In the genomic region with DNA sequence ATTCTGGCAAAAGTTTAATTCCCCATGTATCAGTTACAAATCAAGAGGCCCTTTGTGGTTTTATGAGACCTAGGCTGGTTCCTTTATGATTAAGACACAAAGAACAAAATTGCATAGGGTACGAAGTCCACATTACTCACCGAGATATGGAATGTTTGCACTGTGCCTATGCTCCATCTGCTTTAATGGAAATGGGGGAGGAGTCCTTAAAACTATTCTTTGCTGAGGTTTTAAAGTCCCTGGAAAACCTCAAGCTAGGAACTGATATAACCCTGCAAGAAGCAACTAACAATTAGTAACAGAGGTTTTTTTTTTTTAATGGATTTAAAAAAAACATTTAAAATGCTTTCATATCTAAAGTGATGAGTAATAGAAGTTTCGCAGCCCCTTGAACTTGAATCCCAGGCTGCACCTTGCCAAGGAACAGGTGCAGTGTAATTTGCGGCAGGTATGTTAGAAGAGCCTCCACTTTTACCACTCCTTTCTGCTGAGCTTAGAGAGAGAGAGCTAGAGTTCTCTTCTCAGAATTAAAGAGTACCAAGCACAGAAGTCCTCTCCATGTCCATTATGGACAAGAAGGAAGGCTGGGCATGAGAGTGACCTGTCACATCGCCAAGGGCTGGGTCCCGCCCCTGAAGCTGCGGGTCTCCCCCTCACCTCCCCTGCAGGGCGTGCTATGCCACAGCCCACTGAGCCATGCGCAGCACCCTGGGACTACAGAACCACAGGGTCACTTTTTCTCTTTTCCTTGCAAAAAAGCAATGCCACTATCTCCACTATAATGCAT, we compare ENCODE assay signal across 1 cellular context.
TF ChIP-seq lines count a peak whose summit lies in the region.

No MANE protein-coding gene starts in this region.

TF ChIP-seq in HepG2, 621 proteins besides CTCF, POLR2A, EP300 and RAD21 (continued from another document and continues in another):
- TF ChIP-seq, protein P1, sequence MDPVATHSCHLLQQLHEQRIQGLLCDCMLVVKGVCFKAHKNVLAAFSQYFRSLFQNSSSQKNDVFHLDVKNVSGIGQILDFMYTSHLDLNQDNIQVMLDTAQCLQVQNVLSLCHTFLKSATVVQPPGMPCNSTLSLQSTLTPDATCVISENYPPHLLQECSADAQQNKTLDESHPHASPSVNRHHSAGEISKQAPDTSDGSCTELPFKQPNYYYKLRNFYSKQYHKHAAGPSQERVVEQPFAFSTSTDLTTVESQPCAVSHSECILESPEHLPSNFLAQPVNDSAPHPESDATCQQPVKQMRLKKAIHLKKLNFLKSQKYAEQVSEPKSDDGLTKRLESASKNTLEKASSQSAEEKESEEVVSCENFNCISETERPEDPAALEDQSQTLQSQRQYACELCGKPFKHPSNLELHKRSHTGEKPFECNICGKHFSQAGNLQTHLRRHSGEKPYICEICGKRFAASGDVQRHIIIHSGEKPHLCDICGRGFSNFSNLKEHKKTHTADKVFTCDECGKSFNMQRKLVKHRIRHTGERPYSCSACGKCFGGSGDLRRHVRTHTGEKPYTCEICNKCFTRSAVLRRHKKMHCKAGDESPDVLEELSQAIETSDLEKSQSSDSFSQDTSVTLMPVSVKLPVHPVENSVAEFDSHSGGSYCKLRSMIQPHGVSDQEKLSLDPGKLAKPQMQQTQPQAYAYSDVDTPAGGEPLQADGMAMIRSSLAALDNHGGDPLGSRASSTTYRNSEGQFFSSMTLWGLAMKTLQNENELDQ (CRISPR knock-in tag; IDR thresholded peaks at IDR 0.05; ENCODE audit: borderline replicate concordance): no peak
- TF ChIP-seq ZNF567 (CRISPR knock-in tag; IDR thresholded peaks at IDR 0.05; ENCODE audit: borderline replicate concordance) (no peak), PAF1 (CRISPR knock-in tag; IDR thresholded peaks at IDR 0.05) (no peak), IKZF1 (IDR thresholded peaks at IDR 0.05) (no peak), NFIC (IDR thresholded peaks at IDR 0.05; ENCODE audit: low read length) (peak; percentile 86), MXD4 (CRISPR knock-in tag; IDR thresholded peaks at IDR 0.05) (no peak), NFKB2 (CRISPR knock-in tag; IDR thresholded peaks at IDR 0.05; ENCODE audit: borderline replicate concordance) (no peak), ZNF451 (CRISPR knock-in tag; IDR thresholded peaks at IDR 0.05) (no peak), MBNL3 (CRISPR knock-in tag; conservative IDR thresholded peaks at IDR 0.05) (no peak), ZNF430 (CRISPR knock-in tag; IDR thresholded peaks at IDR 0.05) (no peak), ZNF782 (CRISPR knock-in tag; IDR thresholded peaks at IDR 0.05; ENCODE audit: borderline replicate concordance) (no peak), MTA3 (CRISPR knock-in tag; IDR thresholded peaks at IDR 0.05) (no peak), HDAC1 (CRISPR knock-in tag; IDR thresholded peaks at IDR 0.05) (peak; percentile 75), SRF (IDR thresholded peaks at IDR 0.05; ENCODE audit: low read depth, low read length) (peak; percentile 54; the same call in 1 of the 2 replicates), CHCHD3 (CRISPR knock-in tag; IDR thresholded peaks at IDR 0.05) (no peak), HOXA5 (CRISPR knock-in tag; IDR thresholded peaks at IDR 0.05) (peak; percentile 69; the same call in 1 of the 2 replicates), FLYWCH1 (CRISPR knock-in tag; IDR thresholded peaks at IDR 0.05) (no peak), ADNP (CRISPR knock-in tag; IDR thresholded peaks at IDR 0.05) (no peak), KDM1A (CRISPR knock-in tag; IDR thresholded peaks at IDR 0.05) (0 out of 2 replicates have a peak, but pooled peaks have one; percentile 23), FOXO1 (CRISPR knock-in tag; IDR thresholded peaks at IDR 0.05) (peak; percentile 30; the same call in 1 of the 2 replicates), U2AF1 (optimal IDR thresholded peaks at IDR 0.05; ENCODE audit: low read depth, low read length) (no peak), ZNF256 (CRISPR knock-in tag; conservative IDR thresholded peaks at IDR 0.05) (no peak), SMARCE1 (IDR thresholded peaks at IDR 0.05; ENCODE audit: borderline replicate concordance) (no peak), ZSCAN9 (CRISPR knock-in tag; IDR thresholded peaks at IDR 0.05; ENCODE audit: borderline replicate concordance) (peak; percentile 73; the same call in 1 of the 2 replicates), ZNF564 (CRISPR knock-in tag; IDR thresholded peaks at IDR 0.05) (peak; percentile 37; the same call in 1 of the 2 replicates), HMGA1 (CRISPR knock-in tag; conservative IDR thresholded peaks at IDR 0.05) (no peak), CHD2 (IDR thresholded peaks at IDR 0.05; ENCODE audit: low read depth, low read length) (no peak), SPEN (CRISPR knock-in tag; IDR thresholded peaks at IDR 0.05; ENCODE audit: low read depth) (no peak), RBFOX2 (IDR thresholded peaks at IDR 0.05; ENCODE audit: low read depth, low read length) (peak; percentile 37; the same call in 1 of the 2 replicates), PRPF4 (IDR thresholded peaks at IDR 0.05; ENCODE audit: low read depth, low read length, poor library complexity, severe bottlenecking) (no peak), ZNF619 (CRISPR knock-in tag; IDR thresholded peaks at IDR 0.05) (no peak), SOX13 (IDR thresholded peaks at IDR 0.05) (peak; percentile 65), SOX13 (CRISPR knock-in tag; conservative IDR thresholded peaks at IDR 0.05 in 1 of 2, IDR thresholded peaks at IDR 0.05 in 1 of 2) (peak in 1 of 2 experiments; percentile 97; a peak in 2 of 4 replicates), TBP (CRISPR knock-in tag; IDR thresholded peaks at IDR 0.05) (no peak)
- TF ChIP-seq, protein P2, sequence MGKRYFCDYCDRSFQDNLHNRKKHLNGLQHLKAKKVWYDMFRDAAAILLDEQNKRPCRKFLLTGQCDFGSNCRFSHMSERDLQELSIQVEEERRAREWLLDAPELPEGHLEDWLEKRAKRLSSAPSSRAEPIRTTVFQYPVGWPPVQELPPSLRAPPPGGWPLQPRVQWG (CRISPR knock-in tag; IDR thresholded peaks at IDR 0.05; ENCODE audit: borderline replicate concordance, low read depth): no peak
- TF ChIP-seq, protein P3, sequence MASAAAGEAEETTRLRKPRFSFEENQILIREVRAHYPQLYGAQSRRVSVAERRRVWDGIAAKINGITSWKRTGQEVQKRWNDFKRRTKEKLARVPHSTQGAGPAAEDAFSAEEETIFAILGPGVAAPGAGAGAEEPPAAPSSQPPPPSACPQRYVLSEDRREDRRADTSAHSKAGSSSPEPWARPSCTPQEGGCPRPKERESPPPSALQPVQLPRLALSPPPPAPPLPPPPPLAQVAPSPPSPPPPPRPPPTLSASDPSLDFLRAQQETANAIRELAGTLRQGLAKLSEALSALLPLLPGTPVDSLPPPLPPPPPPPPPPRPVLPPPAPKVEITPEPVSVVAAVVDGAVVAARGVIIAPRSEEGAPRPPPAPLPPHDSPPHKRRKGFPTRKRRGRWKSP (CRISPR knock-in tag; IDR thresholded peaks at IDR 0.05): 0 out of 2 replicates have a peak, but pooled peaks have one; percentile 41
- TF ChIP-seq, protein P4, sequence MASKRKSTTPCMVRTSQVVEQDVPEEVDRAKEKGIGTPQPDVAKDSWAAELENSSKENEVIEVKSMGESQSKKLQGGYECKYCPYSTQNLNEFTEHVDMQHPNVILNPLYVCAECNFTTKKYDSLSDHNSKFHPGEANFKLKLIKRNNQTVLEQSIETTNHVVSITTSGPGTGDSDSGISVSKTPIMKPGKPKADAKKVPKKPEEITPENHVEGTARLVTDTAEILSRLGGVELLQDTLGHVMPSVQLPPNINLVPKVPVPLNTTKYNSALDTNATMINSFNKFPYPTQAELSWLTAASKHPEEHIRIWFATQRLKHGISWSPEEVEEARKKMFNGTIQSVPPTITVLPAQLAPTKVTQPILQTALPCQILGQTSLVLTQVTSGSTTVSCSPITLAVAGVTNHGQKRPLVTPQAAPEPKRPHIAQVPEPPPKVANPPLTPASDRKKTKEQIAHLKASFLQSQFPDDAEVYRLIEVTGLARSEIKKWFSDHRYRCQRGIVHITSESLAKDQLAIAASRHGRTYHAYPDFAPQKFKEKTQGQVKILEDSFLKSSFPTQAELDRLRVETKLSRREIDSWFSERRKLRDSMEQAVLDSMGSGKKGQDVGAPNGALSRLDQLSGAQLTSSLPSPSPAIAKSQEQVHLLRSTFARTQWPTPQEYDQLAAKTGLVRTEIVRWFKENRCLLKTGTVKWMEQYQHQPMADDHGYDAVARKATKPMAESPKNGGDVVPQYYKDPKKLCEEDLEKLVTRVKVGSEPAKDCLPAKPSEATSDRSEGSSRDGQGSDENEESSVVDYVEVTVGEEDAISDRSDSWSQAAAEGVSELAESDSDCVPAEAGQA (IDR thresholded peaks at IDR 0.05; ENCODE audit: low read depth): no peak
- TF ChIP-seq, protein P4 (CRISPR knock-in tag; IDR thresholded peaks at IDR 0.05; ENCODE audit: borderline replicate concordance): 0 out of 2 replicates have a peak, but pooled peaks have one; percentile 68
- TF ChIP-seq, protein P5, sequence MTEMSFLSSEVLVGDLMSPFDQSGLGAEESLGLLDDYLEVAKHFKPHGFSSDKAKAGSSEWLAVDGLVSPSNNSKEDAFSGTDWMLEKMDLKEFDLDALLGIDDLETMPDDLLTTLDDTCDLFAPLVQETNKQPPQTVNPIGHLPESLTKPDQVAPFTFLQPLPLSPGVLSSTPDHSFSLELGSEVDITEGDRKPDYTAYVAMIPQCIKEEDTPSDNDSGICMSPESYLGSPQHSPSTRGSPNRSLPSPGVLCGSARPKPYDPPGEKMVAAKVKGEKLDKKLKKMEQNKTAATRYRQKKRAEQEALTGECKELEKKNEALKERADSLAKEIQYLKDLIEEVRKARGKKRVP (CRISPR knock-in tag; IDR thresholded peaks at IDR 0.05): peak in 1 of 2 experiments; percentile 91; a peak in 2 of 4 replicates
- TF ChIP-seq, protein P6, sequence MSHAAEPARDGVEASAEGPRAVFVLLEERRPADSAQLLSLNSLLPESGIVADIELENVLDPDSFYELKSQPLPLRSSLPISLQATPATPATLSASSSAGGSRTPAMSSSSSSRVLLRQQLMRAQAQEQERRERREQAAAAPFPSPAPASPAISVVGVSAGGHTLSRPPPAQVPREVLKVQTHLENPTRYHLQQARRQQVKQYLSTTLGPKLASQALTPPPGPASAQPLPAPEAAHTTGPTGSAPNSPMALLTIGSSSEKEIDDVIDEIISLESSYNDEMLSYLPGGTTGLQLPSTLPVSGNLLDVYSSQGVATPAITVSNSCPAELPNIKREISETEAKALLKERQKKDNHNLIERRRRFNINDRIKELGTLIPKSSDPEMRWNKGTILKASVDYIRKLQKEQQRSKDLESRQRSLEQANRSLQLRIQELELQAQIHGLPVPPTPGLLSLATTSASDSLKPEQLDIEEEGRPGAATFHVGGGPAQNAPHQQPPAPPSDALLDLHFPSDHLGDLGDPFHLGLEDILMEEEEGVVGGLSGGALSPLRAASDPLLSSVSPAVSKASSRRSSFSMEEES (CRISPR knock-in tag; IDR thresholded peaks at IDR 0.05): peak; percentile 40; the same call in 1 of the 2 replicates
- TF ChIP-seq, protein P7, sequence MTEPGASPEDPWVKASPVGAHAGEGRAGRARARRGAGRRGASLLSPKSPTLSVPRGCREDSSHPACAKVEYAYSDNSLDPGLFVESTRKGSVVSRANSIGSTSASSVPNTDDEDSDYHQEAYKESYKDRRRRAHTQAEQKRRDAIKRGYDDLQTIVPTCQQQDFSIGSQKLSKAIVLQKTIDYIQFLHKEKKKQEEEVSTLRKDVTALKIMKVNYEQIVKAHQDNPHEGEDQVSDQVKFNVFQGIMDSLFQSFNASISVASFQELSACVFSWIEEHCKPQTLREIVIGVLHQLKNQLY (CRISPR knock-in tag; IDR thresholded peaks at IDR 0.05): peak; percentile 48; the same call in 1 of the 2 replicates
- TF ChIP-seq, protein P8, sequence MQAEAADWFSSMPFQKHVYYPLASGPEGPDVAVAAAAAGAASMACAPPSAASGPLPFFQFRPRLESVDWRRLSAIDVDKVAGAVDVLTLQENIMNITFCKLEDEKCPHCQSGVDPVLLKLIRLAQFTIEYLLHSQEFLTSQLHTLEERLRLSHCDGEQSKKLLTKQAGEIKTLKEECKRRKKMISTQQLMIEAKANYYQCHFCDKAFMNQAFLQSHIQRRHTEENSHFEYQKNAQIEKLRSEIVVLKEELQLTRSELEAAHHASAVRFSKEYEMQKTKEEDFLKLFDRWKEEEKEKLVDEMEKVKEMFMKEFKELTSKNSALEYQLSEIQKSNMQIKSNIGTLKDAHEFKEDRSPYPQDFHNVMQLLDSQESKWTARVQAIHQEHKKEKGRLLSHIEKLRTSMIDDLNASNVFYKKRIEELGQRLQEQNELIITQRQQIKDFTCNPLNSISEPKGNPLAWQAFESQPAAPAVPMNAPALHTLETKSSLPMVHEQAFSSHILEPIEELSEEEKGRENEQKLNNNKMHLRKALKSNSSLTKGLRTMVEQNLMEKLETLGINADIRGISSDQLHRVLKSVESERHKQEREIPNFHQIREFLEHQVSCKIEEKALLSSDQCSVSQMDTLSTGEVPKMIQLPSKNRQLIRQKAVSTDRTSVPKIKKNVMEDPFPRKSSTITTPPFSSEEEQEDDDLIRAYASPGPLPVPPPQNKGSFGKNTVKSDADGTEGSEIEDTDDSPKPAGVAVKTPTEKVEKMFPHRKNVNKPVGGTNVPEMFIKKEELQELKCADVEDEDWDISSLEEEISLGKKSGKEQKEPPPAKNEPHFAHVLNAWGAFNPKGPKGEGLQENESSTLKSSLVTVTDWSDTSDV (CRISPR knock-in tag; IDR thresholded peaks at IDR 0.05): no peak
- TF ChIP-seq, protein P9, sequence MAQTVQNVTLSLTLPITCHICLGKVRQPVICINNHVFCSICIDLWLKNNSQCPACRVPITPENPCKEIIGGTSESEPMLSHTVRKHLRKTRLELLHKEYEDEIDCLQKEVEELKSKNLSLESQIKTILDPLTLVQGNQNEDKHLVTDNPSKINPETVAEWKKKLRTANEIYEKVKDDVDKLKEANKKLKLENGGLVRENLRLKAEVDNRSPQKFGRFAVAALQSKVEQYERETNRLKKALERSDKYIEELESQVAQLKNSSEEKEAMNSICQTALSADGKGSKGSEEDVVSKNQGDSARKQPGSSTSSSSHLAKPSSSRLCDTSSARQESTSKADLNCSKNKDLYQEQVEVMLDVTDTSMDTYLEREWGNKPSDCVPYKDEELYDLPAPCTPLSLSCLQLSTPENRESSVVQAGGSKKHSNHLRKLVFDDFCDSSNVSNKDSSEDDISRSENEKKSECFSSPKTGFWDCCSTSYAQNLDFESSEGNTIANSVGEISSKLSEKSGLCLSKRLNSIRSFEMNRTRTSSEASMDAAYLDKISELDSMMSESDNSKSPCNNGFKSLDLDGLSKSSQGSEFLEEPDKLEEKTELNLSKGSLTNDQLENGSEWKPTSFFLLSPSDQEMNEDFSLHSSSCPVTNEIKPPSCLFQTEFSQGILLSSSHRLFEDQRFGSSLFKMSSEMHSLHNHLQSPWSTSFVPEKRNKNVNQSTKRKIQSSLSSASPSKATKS (CRISPR knock-in tag; IDR thresholded peaks at IDR 0.05): no peak
